ENCODE assay signal across 19 cellular contexts in the genomic region with DNA sequence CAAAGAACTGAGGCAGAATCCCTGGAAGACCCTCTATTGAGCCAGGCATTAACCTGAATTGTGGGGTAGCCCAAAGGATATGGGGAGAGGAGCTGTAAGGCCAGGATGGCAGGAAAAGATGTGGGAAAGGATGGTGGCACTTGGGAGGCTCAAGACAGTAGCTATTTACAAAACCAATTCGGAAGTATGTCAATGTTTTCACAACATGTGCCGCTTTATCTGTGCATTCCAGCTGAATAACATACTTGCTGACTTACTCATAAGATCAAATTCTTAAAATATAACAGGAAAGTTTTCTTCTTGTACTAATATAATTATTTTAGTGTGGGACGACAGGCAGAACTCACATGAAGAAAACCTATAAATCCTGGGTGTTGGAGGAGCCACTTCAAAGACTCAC. TPM values are rescaled to one million over a fixed set of nuclear protein-coding genes. Genes with fewer than 3 reads are reported as not detected.
DNase-seq lines count a peak whose midpoint lies in the region; ATAC-seq, FAIRE-seq and TF ChIP-seq lines count a peak whose summit lies in the region.
"Had no signal": no experiment of that assay in that cellular context is flagged by ENCODE, and none has a peak within 500 bp of the region (broad histone marks: within the 10 kb centered on the region; RNA-seq: fewer than 3 reads in every experiment).

No MANE protein-coding gene starts in this region.

- WGBS in K562 (ENCODE audit: insufficient coverage, low coverage, missing lambda C conversion rate) = 13% methylated on average over 3 of the region's 3 CpGs

- POLR2A ChIA-PET in AG04449 (lab: Yijun Ruan, JAX) (interaction anchor here (0.7 kb wide), 1 partner anchor 60 kb away, joined by 3 read pairs; no protein-coding TSS in a partner anchor), K562 (lab: Yijun Ruan, JAX) (no interaction called here)

- TF ChIP-seq EP300 in K562 (IDR thresholded peaks at IDR 0.05; ENCODE audit: low read length) = no peak

- CTCF ChIA-PET in AG04449 (lab: Yijun Ruan, JAX) (interaction anchor here (0.9 to 1.6 kb wide), 5 partner anchors 11 to 285 kb away, joined by 3 to 4 read pairs (median 3); a partner anchor contains a TSS), K562 (lab: Yijun Ruan, JAX; ENCODE audit: low intra/inter-chr PET ratio) (interaction anchor here (0.6 kb wide), 1 partner anchor 376 kb away, joined by 3 read pairs; no protein-coding TSS in a partner anchor)

- H3K79me2 ChIP-seq in K562 (ENCODE audit: control insufficient read depth, insufficient read depth, low read length) = no peaks in the 10 kb centered on the region

- TF ChIP-seq POLR2A in K562 (conservative IDR thresholded peaks at IDR 0.05) = no peak

- H3K9me3 ChIP-seq in K562 (replicated peaks; ENCODE audit: control insufficient read depth, insufficient read depth, low read depth, low read length) (no peaks in the 10 kb centered on the region), HAP-1 (no peaks in the 10 kb centered on the region)
- H3K9me3 ChIP-seq: ascending aorta, esophagus muscularis mucosa, right atrium auricular region, uterus had no signal

- no peaks in the 10 kb centered on the region for H3K9me1 ChIP-seq in K562 (ENCODE audit: control insufficient read depth, insufficient read depth, low read length)

- no peaks in the 10 kb centered on the region for H4K20me1 ChIP-seq in K562 (replicated peaks; ENCODE audit: control insufficient read depth, insufficient read depth, low read length)

- intact Hi-C loops in K562 (cut with micrococcal nuclease) = no loop called here

- H3K4me1 ChIP-seq in K562 (replicated peaks in 1 of 2; ENCODE audit: control insufficient read depth in 2 of 2, insufficient read depth in 2 of 2, low read length in 2 of 2) (peaks cover 0 to 22% of the 10 kb centered on the region in 2 experiments; a peak in 2 of 5 replicates), HAP-1 (no peaks in the 10 kb centered on the region)
- H3K4me1 ChIP-seq: ascending aorta, esophagus muscularis mucosa, uterus had no signal

- H3K4me3 ChIP-seq in AG04449 (ENCODE audit: low read depth, low read length) = no peak overlapping the region
- no peak overlapping the region for H3K4me3 ChIP-seq in K562
- H3K4me3 ChIP-seq in HAP-1 = no peak overlapping the region
- H3K4me3 ChIP-seq: ascending aorta, dorsolateral prefrontal cortex, esophagus muscularis mucosa, right atrium auricular region, uterus had no signal

- no TSS peak for BruUV-seq in K562 (replicated peaks; lab: Mats Ljungman, UMichigan)

- in situ Hi-C loops in K562 (cut with MboI) = no loop called here
- in situ Hi-C loops in HAP-1 (cut with MboI; ENCODE audit: low sequenced_read_pairs) = no loop called here

- H3K9ac ChIP-seq in K562 (ENCODE audit: insufficient read depth in 1 of 2, low read depth in 2 of 2, low read length in 2 of 2) = no peak overlapping the region

- no peak for TF ChIP-seq RAD21 in K562 (CRISPR knock-in tag; conservative IDR thresholded peaks at IDR 0.05 in 1 of 2, IDR thresholded peaks at IDR 0.05 in 1 of 2)

- DNase-seq in AG04449 (ENCODE audit: low read depth, low spot score) (peak; percentile 41), HT1080 (ENCODE audit: low read depth) (peak; percentile 37), K562 (ENCODE audit: extremely low read depth in 1 of 4, low spot score in 3 of 4) (no peak), hepatic stellate cell (ENCODE audit: low spot score) (peak; percentile 47), NCI-H526 (lab: John Stamatoyannopoulos, UW) (no peak), HAP-1 (ENCODE audit: low spot score in 2 of 2) (no peak), SIG-M5 treated with dmso at 0.1 percent for 504 hours (lab: John Stamatoyannopoulos, UW; ENCODE audit: unreplicated experiment) (no peak)
- DNase-seq: activated CD4-positive, alpha-beta T cell treated with anti-CD3 and anti-CD28 coated beads, Interleukin-2, amount 50 U/mL, for 1 hour; dorsolateral prefrontal cortex; left colon; midbrain; NCI-H1092; NCI-H82; uterus had no signal

- no peak for FAIRE-seq in K562 (lab: Jason Lieb, UNC)

- no peaks in the 10 kb centered on the region for H3K36me3 ChIP-seq in K562 (ENCODE audit: control insufficient read depth, insufficient read depth, low read length)
- no peaks in the 10 kb centered on the region for H3K36me3 ChIP-seq in HAP-1 (replicated peaks)
- H3K36me3 ChIP-seq: ascending aorta, esophagus muscularis mucosa, right atrium auricular region, uterus had no signal

- no peak overlapping the region for H3K4me2 ChIP-seq in K562 (ENCODE audit: insufficient read depth, low read length)

- TF ChIP-seq CTCF in AG04449 (IDR thresholded peaks at IDR 0.05; ENCODE audit: insufficient read depth, low read length, missing control alignments) (no peak), K562 (IDR thresholded peaks at IDR 0.05 in 2 of 3, conservative IDR thresholded peaks at IDR 0.05 in 1 of 3; ENCODE audit: insufficient read depth in 2 of 3, low read depth in 1 of 3, low read length in 3 of 3) (no peak)

- H3K27me3 ChIP-seq in K562 (ENCODE audit: control insufficient read depth in 2 of 2, insufficient read depth in 2 of 2, low read length in 2 of 2) = no peaks in the 10 kb centered on the region
- H3K27me3 ChIP-seq in HAP-1 (ENCODE audit: low read depth) = no peaks in the 10 kb centered on the region
- H3K27me3 ChIP-seq: ascending aorta, dorsolateral prefrontal cortex, esophagus muscularis mucosa, right atrium auricular region, uterus had no signal

- H3K27ac ChIP-seq in K562 (ENCODE audit: extremely low read depth, low read depth, low read length) = no peak overlapping the region
- H3K27ac ChIP-seq: ascending aorta, dorsolateral prefrontal cortex, esophagus muscularis mucosa, right atrium auricular region, uterus had no signal

- ATAC-seq in K562 = no peak
- ATAC-seq in GM19463 (IDR thresholded peaks at IDR 0.05; ENCODE audit: unreplicated experiment) = no peak
- ATAC-seq: left colon, Panc1 had no signal

- peak overlapping the region; percentile 53; the same call in 1 of the 2 replicates for H2AFZ ChIP-seq in K562 (ENCODE audit: low read depth, low read length)

TF ChIP-seq in K562, 482 proteins besides CTCF, POLR2A, EP300 and RAD21 (continues in another document):
- TF ChIP-seq GTF2F1 (IDR thresholded peaks at IDR 0.05; ENCODE audit: low read depth, low read length) (no peak), STAG1 (CRISPR knock-in tag; IDR thresholded peaks at IDR 0.05; ENCODE audit: borderline replicate concordance) (no peak), SMAD3 (CRISPR knock-in tag; conservative IDR thresholded peaks at IDR 0.05) (no peak), ETS2 (tag; IDR thresholded peaks at IDR 0.05; ENCODE audit: borderline replicate concordance, poor library complexity, severe bottlenecking) (no peak), GATA2 (CRISPR knock-in tag; IDR thresholded peaks at IDR 0.05) (no peak), CBX2 (IDR thresholded peaks at IDR 0.05; ENCODE audit: insufficient read depth, low read length, poor library complexity, severe bottlenecking) (no peak), EP400 (IDR thresholded peaks at IDR 0.05) (no peak), XRCC3 (IDR thresholded peaks at IDR 0.05) (no peak), ZNF253 (CRISPR knock-in tag; conservative IDR thresholded peaks at IDR 0.05) (no peak), ZNF444 (CRISPR knock-in tag; IDR thresholded peaks at IDR 0.05) (no peak), TCF7 (IDR thresholded peaks at IDR 0.05; ENCODE audit: borderline replicate concordance) (no peak), SMAD4 (CRISPR knock-in tag; conservative IDR thresholded peaks at IDR 0.05) (no peak), POLR3A (IDR thresholded peaks at IDR 0.05; ENCODE audit: borderline replicate concordance, extremely low read depth, insufficient read depth, insufficient read length) (no peak), CAMTA2 (CRISPR knock-in tag; conservative IDR thresholded peaks at IDR 0.05) (no peak)
- TF ChIP-seq, protein P1, sequence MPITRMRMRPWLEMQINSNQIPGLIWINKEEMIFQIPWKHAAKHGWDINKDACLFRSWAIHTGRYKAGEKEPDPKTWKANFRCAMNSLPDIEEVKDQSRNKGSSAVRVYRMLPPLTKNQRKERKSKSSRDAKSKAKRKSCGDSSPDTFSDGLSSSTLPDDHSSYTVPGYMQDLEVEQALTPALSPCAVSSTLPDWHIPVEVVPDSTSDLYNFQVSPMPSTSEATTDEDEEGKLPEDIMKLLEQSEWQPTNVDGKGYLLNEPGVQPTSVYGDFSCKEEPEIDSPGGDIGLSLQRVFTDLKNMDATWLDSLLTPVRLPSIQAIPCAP (CRISPR knock-in tag; IDR thresholded peaks at IDR 0.05; ENCODE audit: borderline replicate concordance) = no peak

RNA-seq across cellular contexts. Expression of a gene that starts 10.6 kb away (rescaled TPM):
- total RNA-seq in HT1080 (2014; rRNA removed; shearing (Covaris generic)) = 9.4 and 11.5 TPM in 2 replicates
- polyA plus RNA-seq in HT1080 (2015; cell fraction: cytosol; rRNA removed) = 17.2 and 20.5 TPM in 2 replicates
- 33.3 and 38.8 TPM in 2 replicates for polyA plus RNA-seq in HT1080 (2015; cell fraction: nucleus; rRNA removed)
- 2.8 and 10.1 TPM in 2 replicates for total RNA-seq in K562 (2011; cell fraction: chromatin; rRNA removed; ENCODE audit: low replicate concordance)
- total RNA-seq in K562 (2011; cell fraction: nucleolus; rRNA removed) = 3.0 and 3.3 TPM in 2 replicates
- 5.6 and 11.4 TPM in 2 replicates for total RNA-seq in K562 (2011; cell fraction: nucleoplasm; rRNA removed)
- total RNA-seq in K562 (2014; rRNA removed) = 4.6 and 4.7 TPM in 2 replicates
- total RNA-seq in K562 (2014; rRNA removed; fragmentation: Illumina TruSeq; extraction: Trizol) = 8.2 and 9.4 TPM in 2 replicates
- total RNA-seq in K562 (2015; rRNA removed; fragmentation: Illumina TruSeq; extraction: Trizol) = 6.8 and 7.3 TPM in 2 replicates
- 5.9 and 6.1 TPM in 2 replicates for total RNA-seq in K562 (2021)
- 11.9 and 14.9 TPM in 2 replicates for polyA plus RNA-seq in K562 (2011; rRNA removed)
- polyA plus RNA-seq in K562 (2011; cell fraction: cytosol; rRNA removed) = 1.7 and 4.6 TPM in 2 replicates
- polyA plus RNA-seq in K562 (2011; cell fraction: nucleus; rRNA removed) = 4.9 and 7.6 TPM in 2 replicates
- 4.8 and 5.1 TPM in 2 replicates for polyA plus RNA-seq in K562 (2012)
- 7.2 and 8.3 TPM in 2 replicates for polyA plus RNA-seq in K562 (2014; fragmentation: Illumina TruSeq; extraction: Trizol)
- 1 to 10 TPM; 2.3 to 2.7 TPM for polyA plus RNA-seq in K562 (2014; fragmentation: Nextera tagmentation; extraction: Ambion mirVana)
- 5.8 TPM in 2 replicates for polyA plus RNA-seq in K562 (2014; rRNA removed)
- 8.2 and 8.8 TPM in 2 replicates for polyA minus RNA-seq in K562 (2011; rRNA and poly(A)+ RNA removed)
- 3.1 and 3.5 TPM in 2 replicates for polyA minus RNA-seq in K562 (2011; cell fraction: cytosol; rRNA and poly(A)+ RNA removed)
- 3.9 and 9.2 TPM in 2 replicates for polyA minus RNA-seq in K562 (2011; cell fraction: nucleus; rRNA and poly(A)+ RNA removed)

Comparison
In these comparisons a context has a peak if more than half of its experiments do, and no peak if none do; other contexts are left out.
1. DNase-seq: peak in AG04449 (single experiment), HT1080 (single experiment) and hepatic stellate cell (single experiment); none in K562 (0 of 4), NCI-H526 (0 of 2), HAP-1 (0 of 2) and SIG-M5 treated with dmso at 0.1 percent for 504 hours (single experiment).